Comparison of ENCODE assay signal across 17 cellular contexts in the genomic region with DNA sequence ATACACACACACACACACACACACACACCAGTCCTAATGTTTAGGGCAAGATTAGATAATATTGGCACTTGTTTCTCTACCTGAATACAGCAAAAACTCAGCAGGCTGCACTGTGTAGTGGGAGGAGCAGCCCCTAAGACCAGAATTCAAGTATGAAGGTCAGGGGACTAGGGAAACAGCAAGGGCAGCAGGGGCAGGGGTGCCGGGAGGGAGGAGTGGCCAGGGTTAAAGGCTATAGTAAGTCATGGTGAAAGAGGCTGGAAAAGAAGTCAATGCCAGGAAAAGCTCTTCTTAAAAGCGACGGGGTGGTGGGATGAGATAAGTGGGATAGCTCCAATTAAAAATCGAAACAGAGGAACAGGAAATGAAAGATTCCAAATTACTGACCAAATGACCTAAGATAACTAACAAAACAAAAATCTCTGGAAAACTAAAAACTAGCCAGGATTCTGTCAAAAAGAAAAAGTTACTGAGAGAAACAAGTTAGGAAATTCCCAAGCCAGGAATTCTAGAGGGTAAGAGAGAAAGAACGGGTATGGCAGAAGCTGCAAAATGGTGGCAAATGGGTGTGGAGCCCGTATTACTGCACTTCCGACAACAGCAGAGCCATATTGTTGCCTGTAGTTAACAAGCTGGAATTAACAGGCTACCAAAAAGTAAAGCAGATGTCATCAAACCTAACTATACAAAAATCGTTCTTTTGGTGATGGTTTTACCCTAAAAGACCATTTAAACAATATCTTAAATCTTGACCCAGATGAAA. TPM values are rescaled to one million over a fixed set of nuclear protein-coding genes. Genes with fewer than 3 reads are reported as not detected.
A peak's percentile ranks its signal among the peaks of the same experiment; 100 is the strongest.
DNase-seq lines count a peak whose midpoint lies in the region; FAIRE-seq and TF ChIP-seq lines count a peak whose summit lies in the region.
"Had no signal": no experiment of that assay in that cellular context is flagged by ENCODE, and none has a peak within 500 bp of the region (broad histone marks: within the 10 kb centered on the region; RNA-seq: fewer than 3 reads in every experiment).

No MANE protein-coding gene starts in this region.

- H3K79me2 ChIP-seq in endothelial cell of umbilical vein (ENCODE audit: control insufficient read depth, insufficient read depth, low read length), result no peaks in the 10 kb centered on the region
- H3K79me2 ChIP-seq in osteoblast (ENCODE audit: insufficient read depth, low read length), result no peaks in the 10 kb centered on the region

- no peak for FAIRE-seq in endothelial cell of umbilical vein (lab: Jason Lieb, UNC)
- FAIRE-seq: H54 had no signal

- dilution Hi-C loops in endothelial cell of umbilical vein (cut with MboI; ENCODE audit: extremely low pct_ligation_motif_present, low sequenced_read_pairs), result no loop called here

- peaks cover 19% of the 10 kb centered on the region for H3K27me3 Mint-ChIP-seq in endodermal cell (ENCODE audit: insufficient read depth)

- H3K9me3 ChIP-seq in endothelial cell of umbilical vein (replicated peaks; ENCODE audit: control insufficient read depth, insufficient read depth, low read length) (no peaks in the 10 kb centered on the region), liver (ENCODE audit: control insufficient read depth in 4 of 4, low read length in 3 of 4) (no peaks in the 10 kb centered on the region), osteoblast (ENCODE audit: low read depth, low read length) (no peaks in the 10 kb centered on the region), endodermal cell (ENCODE audit: control insufficient read depth, low read length) (peaks cover 10% of the 10 kb centered on the region)

- H3K4me1 ChIP-seq in endothelial cell of umbilical vein (ENCODE audit: control insufficient read depth, extremely low read depth, insufficient read depth, low read length) (no peaks in the 10 kb centered on the region), liver (ENCODE audit: control insufficient read depth in 4 of 4, insufficient read depth in 4 of 4, low read length in 3 of 4) (no peaks in the 10 kb centered on the region), osteoblast (ENCODE audit: insufficient read depth, low read length) (no peaks in the 10 kb centered on the region), endodermal cell (ENCODE audit: control insufficient read depth, insufficient read depth, low read length) (no peaks in the 10 kb centered on the region)
- H3K4me1 ChIP-seq: Caco-2 had no signal

- intact Hi-C loops in endothelial cell of umbilical vein (cut with micrococcal nuclease), result no loop called here

- H3K36me3 ChIP-seq in endothelial cell of umbilical vein (ENCODE audit: control insufficient read depth in 2 of 2, extremely low read depth in 1 of 2, insufficient read depth in 2 of 2, low read length in 2 of 2) (no peaks in the 10 kb centered on the region), liver (ENCODE audit: control insufficient read depth in 4 of 4, insufficient read depth in 3 of 4, low read depth in 1 of 4, low read length in 3 of 4) (no peaks in the 10 kb centered on the region), osteoblast (ENCODE audit: insufficient read depth, low read length) (no peaks in the 10 kb centered on the region), endodermal cell (ENCODE audit: control insufficient read depth, insufficient read depth, low read length) (no peaks in the 10 kb centered on the region)

- H2AFZ ChIP-seq in endothelial cell of umbilical vein (ENCODE audit: low read depth, low read length), result peak overlapping the region; percentile 56
- H2AFZ ChIP-seq in osteoblast (ENCODE audit: low read length), result no peak overlapping the region
- H2AFZ ChIP-seq: GM23248 had no signal

- no peak overlapping the region for H3K9ac ChIP-seq in endothelial cell of umbilical vein (replicated peaks; ENCODE audit: extremely low read depth, insufficient read depth, low read length)
- H3K9ac ChIP-seq in liver (ENCODE audit: low read depth in 1 of 2, low read length in 2 of 2), result no peak overlapping the region
- no peak overlapping the region for H3K9ac ChIP-seq in endodermal cell (ENCODE audit: extremely low read depth, low read length, poor library complexity, severe bottlenecking)
- H3K9ac ChIP-seq: GM23248 had no signal

- H3K9me3 Mint-ChIP-seq in endodermal cell, result no peaks in the 10 kb centered on the region
- H3K9me3 Mint-ChIP-seq: CD8-positive, alpha-beta memory T cell had no signal

- TF ChIP-seq RAD21 in liver (IDR thresholded peaks at IDR 0.05), result no peak

- POLR2A ChIA-PET in endothelial cell of umbilical vein (lab: Charles Lee), result no interaction called here

- H3K4me2 ChIP-seq in endothelial cell of umbilical vein (ENCODE audit: insufficient read depth, low read length), result peak overlapping the region; percentile 28
- no peak overlapping the region for H3K4me2 ChIP-seq in osteoblast (ENCODE audit: insufficient read depth, low read length)

- WGBS in liver, result 71% methylated on average over 8 of the region's 8 CpGs
- 91 to 94% methylated on average over 5 to 8 of the region's 8 CpGs for WGBS in endodermal cell (ENCODE audit: insufficient coverage in 1 of 2, insufficient read length in 1 of 2), 2 experiments

- no TSS peak for BruUV-seq in endothelial cell of umbilical vein (replicated peaks; lab: Mats Ljungman, UMichigan)

- H3K27ac ChIP-seq in endothelial cell of umbilical vein (ENCODE audit: insufficient read depth, low read depth, low read length) (no peak overlapping the region), liver (ENCODE audit: low read depth in 1 of 2, low read length in 2 of 2) (no peak overlapping the region), osteoblast (ENCODE audit: low read depth, low read length) (no peak overlapping the region), endodermal cell (ENCODE audit: low read depth, low read length) (no peak overlapping the region)
- H3K27ac ChIP-seq: 22Rv1, GM23248 had no signal

- no peaks in the 10 kb centered on the region for H3K36me3 Mint-ChIP-seq in endodermal cell (ENCODE audit: low read depth)

- DNase-seq in NCI-H2227 treated with DMSO at 0.1 percent for 48 hours (lab: John Stamatoyannopoulos, UW) (peak; percentile 21), NCI-H2227 (lab: John Stamatoyannopoulos, UW; ENCODE audit: unreplicated experiment) (no peak), endothelial cell of umbilical vein (ENCODE audit: low read depth, low spot score) (peak; percentile 22), osteoblast (ENCODE audit: insufficient read length, low spot score, missing footprints) (peak; percentile 71), endodermal cell (no peak), NCI-H1092 (lab: John Stamatoyannopoulos, UW) (no peak), NCI-H748 (lab: John Stamatoyannopoulos, UW; ENCODE audit: unreplicated experiment) (no peak)
- DNase-seq: Caco-2; CD8-positive, alpha-beta memory T cell; DND-41; GDM1; GM23248 had no signal

- CTCF ChIA-PET in endothelial cell of umbilical vein (lab: Charles Lee), result interaction anchor here (1.4 to 3.2 kb wide), 3 partner anchors 15 to 27 kb away, joined by 4 to 15 read pairs (median 6); no protein-coding TSS in a partner anchor

- no peak for TF ChIP-seq POLR2A in endothelial cell of umbilical vein (IDR thresholded peaks at IDR 0.05; ENCODE audit: low read depth, low read length)

- peaks cover 0 to 4% of the 10 kb centered on the region in 2 experiments for H3K27me3 ChIP-seq in endothelial cell of umbilical vein (ENCODE audit: control insufficient read depth in 2 of 2, insufficient read depth in 2 of 2, low read length in 2 of 2)
- H3K27me3 ChIP-seq in liver (ENCODE audit: control insufficient read depth in 4 of 4, insufficient read depth in 4 of 4, low read length in 3 of 4), result no peaks in the 10 kb centered on the region
- no peaks in the 10 kb centered on the region for H3K27me3 ChIP-seq in osteoblast (ENCODE audit: insufficient read depth, low read length)
- H3K27me3 ChIP-seq in endodermal cell (ENCODE audit: control insufficient read depth, insufficient read depth, low read length, poor library complexity, severe bottlenecking), result no peaks in the 10 kb centered on the region

- no peak for TF ChIP-seq CTCF in endothelial cell of umbilical vein (IDR thresholded peaks at IDR 0.05; ENCODE audit: extremely low read depth in 1 of 2, insufficient read depth in 1 of 2, low read depth in 1 of 2, low read length in 2 of 2)
- TF ChIP-seq CTCF in liver (IDR thresholded peaks at IDR 0.05; ENCODE audit: low read depth, low read length, missing input control), result no peak
- no peak for TF ChIP-seq CTCF in osteoblast (IDR thresholded peaks at IDR 0.05; ENCODE audit: extremely low read depth, low read depth, low read length)
- TF ChIP-seq CTCF in endodermal cell (conservative IDR thresholded peaks at IDR 0.05), result no peak

- no peaks in the 10 kb centered on the region for H3K4me1 Mint-ChIP-seq in endodermal cell
- H3K4me1 Mint-ChIP-seq: CD8-positive, alpha-beta memory T cell had no signal

- no peaks in the 10 kb centered on the region for H3K9me1 ChIP-seq in endothelial cell of umbilical vein (replicated peaks; ENCODE audit: control insufficient read depth, extremely low read depth, insufficient read depth, low read length)

- H3K4me3 ChIP-seq in endothelial cell of umbilical vein (replicated peaks in 1 of 3; ENCODE audit: insufficient read depth in 1 of 3, low read depth in 1 of 3, low read length in 3 of 3), result no peak overlapping the region
- H3K4me3 ChIP-seq in liver (ENCODE audit: low read depth in 1 of 3, low read length in 3 of 3), result no peak overlapping the region
- no peak overlapping the region for H3K4me3 ChIP-seq in osteoblast (ENCODE audit: insufficient read depth, low read length)
- no peak overlapping the region for H3K4me3 ChIP-seq in endodermal cell (ENCODE audit: low read length)
- H3K4me3 ChIP-seq: GM23248 had no signal

- H3K4me3 Mint-ChIP-seq in endodermal cell, result no peak overlapping the region
- H3K4me3 Mint-ChIP-seq: CD8-positive, alpha-beta memory T cell had no signal

- H4K20me1 ChIP-seq in endothelial cell of umbilical vein (replicated peaks; ENCODE audit: control insufficient read depth, extremely low read depth, insufficient read depth, low read length) (no peaks in the 10 kb centered on the region), osteoblast (ENCODE audit: insufficient read depth, low read length) (no peaks in the 10 kb centered on the region)

- H3K27ac Mint-ChIP-seq in endodermal cell, result no peak overlapping the region

RNA-seq across cellular contexts. Expression of gene ASCL3, which starts 1.3 kb away (rescaled TPM):
- total RNA-seq in endothelial cell of umbilical vein (not detected in 2 replicates), liver (not detected), osteoblast (not detected in 2 replicates), endodermal cell (not detected)
- polyA plus RNA-seq in endothelial cell of umbilical vein (not detected in 2 replicates), liver (not detected)
- polyA plus RNA-seq in endothelial cell of umbilical vein (2011; cell fraction: cytosol; rRNA removed), result not detected in 2 replicates
- not detected in 2 replicates for polyA plus RNA-seq in endothelial cell of umbilical vein (2011; cell fraction: nucleus; rRNA removed)
- polyA plus RNA-seq in endothelial cell of umbilical vein (2012), result not detected in 2 replicates
- not detected in 2 replicates for polyA minus RNA-seq in endothelial cell of umbilical vein
- polyA minus RNA-seq in endothelial cell of umbilical vein (2011; cell fraction: cytosol; rRNA and poly(A)+ RNA removed), result not detected
- polyA minus RNA-seq in endothelial cell of umbilical vein (2011; cell fraction: nucleus; rRNA and poly(A)+ RNA removed), result not detected in 2 replicates
- polyA plus RNA-seq in endodermal cell (2013, experiment 1 of 2), result not detected
- polyA plus RNA-seq in endodermal cell (2013, experiment 2 of 2), result not detected
- total RNA-seq: A673; Caco-2; CD8-positive, alpha-beta memory T cell; GM23248 had no signal
- polyA plus RNA-seq: BJ; CD8-positive, alpha-beta memory T cell; GM23248 had no signal

RNA-seq across cellular contexts. Expression of gene C11orf16, which starts 8.8 kb away (rescaled TPM):
- not detected in 2 replicates for total RNA-seq in endothelial cell of umbilical vein
- polyA plus RNA-seq in endothelial cell of umbilical vein, result not detected in 2 replicates
- not detected in 2 replicates for polyA plus RNA-seq in endothelial cell of umbilical vein (2011; cell fraction: cytosol; rRNA removed)
- polyA plus RNA-seq in endothelial cell of umbilical vein (2011; cell fraction: nucleus; rRNA removed), result not detected in 2 replicates
- not detected in 2 replicates for polyA plus RNA-seq in endothelial cell of umbilical vein (2012)
- polyA minus RNA-seq in endothelial cell of umbilical vein, result not detected in 2 replicates
- not detected for polyA minus RNA-seq in endothelial cell of umbilical vein (2011; cell fraction: cytosol; rRNA and poly(A)+ RNA removed)
- polyA minus RNA-seq in endothelial cell of umbilical vein (2011; cell fraction: nucleus; rRNA and poly(A)+ RNA removed), result not detected in 2 replicates
- not detected for total RNA-seq in liver
- polyA plus RNA-seq in liver, result not detected
- 0.29 TPM in 1 of 2 replicates, not detected in the other for total RNA-seq in osteoblast
- not detected for total RNA-seq in endodermal cell
- polyA plus RNA-seq in endodermal cell (2013, experiment 1 of 2), result not detected
- not detected for polyA plus RNA-seq in endodermal cell (2013, experiment 2 of 2)
- total RNA-seq: A673; Caco-2; CD8-positive, alpha-beta memory T cell; GM23248 had no signal
- polyA plus RNA-seq: BJ; CD8-positive, alpha-beta memory T cell; GM23248 had no signal

RNA-seq across cellular contexts. Expression of gene TMEM9B, which starts 22.7 kb away (rescaled TPM):
- total RNA-seq in endothelial cell of umbilical vein, result 27.1 and 30.2 TPM in 2 replicates
- polyA plus RNA-seq in endothelial cell of umbilical vein, result 23.8 and 28.2 TPM in 2 replicates
- polyA plus RNA-seq in endothelial cell of umbilical vein (2011; cell fraction: cytosol; rRNA removed), result 21.8 and 22.2 TPM in 2 replicates
- 7.6 and 12.2 TPM in 2 replicates for polyA plus RNA-seq in endothelial cell of umbilical vein (2011; cell fraction: nucleus; rRNA removed)
- polyA plus RNA-seq in endothelial cell of umbilical vein (2012), result 42.5 and 53.9 TPM in 2 replicates
- polyA minus RNA-seq in endothelial cell of umbilical vein, result 23.1 and 30.1 TPM in 2 replicates
- polyA minus RNA-seq in endothelial cell of umbilical vein (2011; cell fraction: cytosol; rRNA and poly(A)+ RNA removed), result 8.7 TPM
- polyA minus RNA-seq in endothelial cell of umbilical vein (2011; cell fraction: nucleus; rRNA and poly(A)+ RNA removed), result 5.8 and 10.0 TPM in 2 replicates
- total RNA-seq in liver, result 10 to 100 TPM; 18.7 to 23.9 TPM
- polyA plus RNA-seq in liver, result 10 to 100 TPM; 17.0 to 20.3 TPM
- 32.6 and 40.1 TPM in 2 replicates for total RNA-seq in osteoblast
- total RNA-seq in endodermal cell, result 10 to 100 TPM in 1 of 2 donors, 1 to 10 TPM in 1; 8.6 to 11.8 TPM
- polyA plus RNA-seq in endodermal cell (2013, experiment 1 of 2), result 24.3 TPM
- 21.1 TPM for polyA plus RNA-seq in endodermal cell (2013, experiment 2 of 2)

RNA-seq across cellular contexts. Expression of gene AKIP1, which starts 30.5 kb away (rescaled TPM):
- total RNA-seq in endothelial cell of umbilical vein, result 21.9 and 23.4 TPM in 2 replicates
- polyA plus RNA-seq in endothelial cell of umbilical vein, result 30.3 and 32.4 TPM in 2 replicates
- 24.9 and 26.8 TPM in 2 replicates for polyA plus RNA-seq in endothelial cell of umbilical vein (2011; cell fraction: cytosol; rRNA removed)
- polyA plus RNA-seq in endothelial cell of umbilical vein (2011; cell fraction: nucleus; rRNA removed), result 13.0 and 15.3 TPM in 2 replicates
- 33.5 and 34.3 TPM in 2 replicates for polyA plus RNA-seq in endothelial cell of umbilical vein (2012)
- polyA minus RNA-seq in endothelial cell of umbilical vein, result 8.4 TPM in 2 replicates
- polyA minus RNA-seq in endothelial cell of umbilical vein (2011; cell fraction: cytosol; rRNA and poly(A)+ RNA removed), result 19.2 TPM
- polyA minus RNA-seq in endothelial cell of umbilical vein (2011; cell fraction: nucleus; rRNA and poly(A)+ RNA removed), result 2.3 and 2.6 TPM in 2 replicates
- total RNA-seq in liver, result 10 to 100 TPM in 1 of 2 donors, 1 to 10 TPM in 1; 9.3 to 10.1 TPM
- 10 to 100 TPM in 1 of 2 donors, 1 to 10 TPM in 1; 9.7 to 12.3 TPM for polyA plus RNA-seq in liver
- 39.1 and 43.6 TPM in 2 replicates for total RNA-seq in osteoblast
- 10 to 100 TPM; 21.0 to 27.8 TPM for total RNA-seq in endodermal cell
- polyA plus RNA-seq in endodermal cell (2013, experiment 1 of 2), result 28.9 TPM
- polyA plus RNA-seq in endodermal cell (2013, experiment 2 of 2), result 29.6 TPM

Comparison
In these comparisons a context has a peak if more than half of its experiments do, and no peak if none do; other contexts are left out.
1. DNase-seq: peak in NCI-H2227 treated with DMSO at 0.1 percent for 48 hours (single experiment), endothelial cell of umbilical vein (single experiment) and osteoblast (single experiment); none in NCI-H2227 (single experiment), endodermal cell (single experiment), NCI-H1092 (single experiment) and NCI-H748 (single experiment).